In the genomic region with DNA sequence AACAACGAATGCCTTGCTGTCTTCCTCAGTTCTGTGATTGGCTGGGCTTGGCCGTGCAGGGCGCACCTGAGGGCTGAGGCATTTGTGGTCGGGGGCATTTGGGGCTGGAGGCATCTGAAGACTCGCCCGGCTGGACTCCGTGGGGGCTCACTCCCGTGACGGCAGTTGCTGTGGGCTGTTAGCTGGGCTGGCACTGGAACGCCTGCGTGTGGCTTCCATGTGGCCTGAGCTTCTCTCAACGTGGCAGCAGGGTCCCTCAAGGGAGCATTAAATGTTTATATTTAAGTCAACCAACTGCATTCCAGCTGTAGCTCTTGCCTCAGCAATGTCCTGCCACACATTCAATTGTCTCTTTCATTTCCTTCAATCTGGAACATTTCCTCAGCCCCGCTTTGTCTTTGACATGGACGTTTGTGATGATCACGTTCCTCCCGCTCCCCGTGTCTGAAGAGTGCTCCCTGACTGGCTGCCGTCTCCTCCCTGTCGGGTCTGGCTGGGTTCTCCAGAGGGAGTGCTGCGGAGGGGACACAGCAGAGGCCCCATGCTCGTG, we compare ENCODE assay signal across 14 cellular contexts. TPM values are rescaled to one million over a fixed set of nuclear protein-coding genes. Genes with fewer than 3 reads are reported as not detected.
DNase-seq lines count a peak whose midpoint lies in the region; ATAC-seq and TF ChIP-seq lines count a peak whose summit lies in the region.
"Had no signal": no experiment of that assay in that cellular context is flagged by ENCODE, and none has a peak within 500 bp of the region (broad histone marks: within the 10 kb centered on the region; RNA-seq: fewer than 3 reads in every experiment).

No MANE protein-coding gene starts in this region.

- H3K27ac Mint-ChIP-seq in endodermal cell, result peak overlapping the region; percentile 12
- peak overlapping the region in 2 of 6 donors; percentile 42 to 44 for H3K27ac Mint-ChIP-seq in naive B cell
- H3K27ac Mint-ChIP-seq: memory B cell; stimulated activated memory B cell treated with anti-CD40 and anti-IgM and Interleukin-4, amounts not matched to agents 10 μg/mL and 1 μg/mL and 100 μg/mL, for 72 hours had no signal

- H3K4me1 Mint-ChIP-seq in endodermal cell (no peaks in the 10 kb centered on the region), naive B cell (peaks cover 0 to 10% (median 7%) of the 10 kb centered on the region in 3 donors)
- H3K4me1 Mint-ChIP-seq: memory B cell; stimulated activated memory B cell treated with anti-CD40 and anti-IgM and Interleukin-4, amounts not matched to agents 10 μg/mL and 1 μg/mL and 100 μg/mL, for 72 hours had no signal

- intact Hi-C loops in A673 (cut with micrococcal nuclease; ENCODE audit: unreplicated experiment), result loop anchor here (10.0 kb wide), 1 partner anchor 318 kb away; no protein-coding TSS in a partner anchor

- CTCF ChIA-PET in A673 (lab: Charles Lee), result no interaction called here

- H3K4me3 Mint-ChIP-seq in endodermal cell (no peak overlapping the region), naive B cell (no peak overlapping the region)
- H3K4me3 Mint-ChIP-seq: memory B cell; stimulated activated memory B cell treated with anti-CD40 and anti-IgM and Interleukin-4, amounts not matched to agents 10 μg/mL and 1 μg/mL and 100 μg/mL, for 72 hours had no signal

- H3K36me3 ChIP-seq in A673 (ENCODE audit: insufficient read depth, low read length, poor library complexity, severe bottlenecking), result peaks cover 44% of the 10 kb centered on the region
- peaks cover 39% of the 10 kb centered on the region for H3K36me3 ChIP-seq in endodermal cell (ENCODE audit: control insufficient read depth, insufficient read depth, low read length)

- H3K27me3 Mint-ChIP-seq in endodermal cell (ENCODE audit: insufficient read depth) (peaks cover 1% of the 10 kb centered on the region), naive B cell (peaks cover 0 to under 1% (median 0%) of the 10 kb centered on the region in 3 donors)
- H3K27me3 Mint-ChIP-seq: memory B cell; stimulated activated memory B cell treated with anti-CD40 and anti-IgM and Interleukin-4, amounts not matched to agents 10 μg/mL and 1 μg/mL and 100 μg/mL, for 72 hours had no signal

- H3K27me3 ChIP-seq in A673 (replicated peaks; ENCODE audit: insufficient read depth, low read depth, low read length, poor library complexity) (no peaks in the 10 kb centered on the region), endodermal cell (ENCODE audit: control insufficient read depth, insufficient read depth, low read length, poor library complexity, severe bottlenecking) (no peaks in the 10 kb centered on the region)

- DNase-seq in A673 (ENCODE audit: low spot score), result peak; percentile 74
- DNase-seq in H4 (ENCODE audit: low spot score), result peak; percentile 87
- peak; percentile 50 for DNase-seq in endodermal cell
- no peak for DNase-seq in naive B cell
- DNase-seq in COR-L47 (lab: John Stamatoyannopoulos, UW), result no peak
- no peak for DNase-seq in NCI-H524 treated with DMSO at 0.1 percent for 48 hours (lab: John Stamatoyannopoulos, UW)
- no peak for DNase-seq in NCI-H2029 treated with DMSO at 0.1 percent for 48 hours (lab: John Stamatoyannopoulos, UW)
- DNase-seq: activated CD4-positive, alpha-beta T cell treated with anti-CD3 and anti-CD28 coated beads, Interleukin-2, amount 50 U/mL, for 48 hours; Calu3; SHP77 treated with DMSO at 0.1 percent for 48 hours had no signal

- peak overlapping the region; percentile 66 for H3K27ac ChIP-seq in A673 (ENCODE audit: low read depth, low read length, poor library complexity, severe bottlenecking)
- H3K27ac ChIP-seq in endodermal cell (ENCODE audit: low read depth, low read length), result peak overlapping the region; percentile 47

- WGBS in endodermal cell (ENCODE audit: insufficient coverage in 1 of 2, insufficient read length in 1 of 2), 2 experiments, result 92 to 93% methylated on average over 18 to 21 of the region's 21 CpGs

- H3K36me3 Mint-ChIP-seq in endodermal cell (ENCODE audit: low read depth), result peaks cover 39% of the 10 kb centered on the region
- H3K36me3 Mint-ChIP-seq in naive B cell, result peaks cover 7 to 19% of the 10 kb centered on the region in 2 donors

- ATAC-seq in naive B cell (ENCODE audit: low read depth in 2 of 2) (peak; percentile 14 to 16), HG03025 (IDR thresholded peaks at IDR 0.05; ENCODE audit: low FRiP score, unreplicated experiment) (no peak)
- ATAC-seq: stimulated activated memory B cell treated with anti-CD40 and anti-IgM and Interleukin-4, amounts not matched to agents 10 μg/mL and 1 μg/mL and 100 μg/mL, for 72 hours had no signal

- no peak for TF ChIP-seq CTCF in A673 (conservative IDR thresholded peaks at IDR 0.05; ENCODE audit: low read depth, low read length)
- TF ChIP-seq CTCF in endodermal cell (conservative IDR thresholded peaks at IDR 0.05), result no peak

- POLR2A ChIA-PET in A673 (lab: Charles Lee; ENCODE audit: low non-redundant PET), result no interaction called here

- peaks cover 31% of the 10 kb centered on the region for H3K4me1 ChIP-seq in A673 (ENCODE audit: insufficient read depth, low read length, poor library complexity, severe bottlenecking)
- H3K4me1 ChIP-seq in endodermal cell (ENCODE audit: control insufficient read depth, insufficient read depth, low read length), result no peaks in the 10 kb centered on the region

- H3K9ac ChIP-seq in endodermal cell (ENCODE audit: extremely low read depth, low read length, poor library complexity, severe bottlenecking), result no peak overlapping the region

- BruUV-seq in A673 (replicated peaks; lab: Mats Ljungman, UMichigan), result no TSS peak

- H3K4me3 ChIP-seq in A673 (ENCODE audit: low read depth, low read length, poor library complexity, severe bottlenecking) (no peak overlapping the region), endodermal cell (ENCODE audit: low read length) (no peak overlapping the region)

- H3K9me3 Mint-ChIP-seq in endodermal cell, result no peaks in the 10 kb centered on the region
- no peaks in the 10 kb centered on the region for H3K9me3 Mint-ChIP-seq in naive B cell
- H3K9me3 Mint-ChIP-seq: memory B cell had no signal

- H3K9me3 ChIP-seq in A673 (ENCODE audit: low read depth, low read length, poor library complexity, severe bottlenecking) (no peaks in the 10 kb centered on the region), endodermal cell (ENCODE audit: control insufficient read depth, low read length) (no peaks in the 10 kb centered on the region)

RNA-seq across cellular contexts. Expression of a gene that starts 21.0 kb away (rescaled TPM):
- 24.5 and 32.1 TPM in 2 replicates for total RNA-seq in A673 (2021)
- not detected in 2 replicates for total RNA-seq in H4 (2014; rRNA removed; shearing (Covaris generic))
- total RNA-seq in endodermal cell, result 10 to 100 TPM; 27.5 to 30.5 TPM
- polyA plus RNA-seq in endodermal cell (2013, experiment 1 of 2), result 22.6 TPM
- polyA plus RNA-seq in endodermal cell (2013, experiment 2 of 2), result 19.1 TPM
- polyA plus RNA-seq in naive B cell (ENCODE audit: low read depth in 6 of 6), result not detected
- total RNA-seq: Calu3 had no signal

RNA-seq across cellular contexts. Expression of a gene that starts 36.4 kb away (rescaled TPM):
- not detected in 2 replicates for total RNA-seq in A673 (2021)
- total RNA-seq in H4 (2014; rRNA removed; shearing (Covaris generic)), result not detected in 2 replicates
- under 1 TPM; 0.20 to 0.33 TPM for total RNA-seq in endodermal cell
- 3.0 TPM for polyA plus RNA-seq in endodermal cell (2013, experiment 1 of 2)
- 3.1 TPM for polyA plus RNA-seq in endodermal cell (2013, experiment 2 of 2)
- polyA plus RNA-seq in naive B cell (ENCODE audit: low read depth in 6 of 6), result not detected
- total RNA-seq: Calu3, epithelial cell of proximal tubule had no signal

RNA-seq across cellular contexts. Expression of a gene that starts 45.4 kb away (rescaled TPM):
- total RNA-seq in A673 (2021) (157 and 164 TPM in 2 replicates), endodermal cell (100 to 1,000 TPM; 101 to 112 TPM)
- total RNA-seq in H4 (2014; rRNA removed; shearing (Covaris generic)), result 48.7 and 59.1 TPM in 2 replicates
- 81.4 TPM for polyA plus RNA-seq in endodermal cell (2013, experiment 1 of 2)
- 84.3 TPM for polyA plus RNA-seq in endodermal cell (2013, experiment 2 of 2)
- polyA plus RNA-seq in naive B cell (ENCODE audit: low read depth in 6 of 6), result 10 to 100 TPM; 14.5 to 26.6 (median 19.7) TPM

Comparison
In these comparisons a context has a peak if more than half of its experiments do, and no peak if none do; other contexts are left out.
1. DNase-seq: peak in A673 (single experiment), H4 (single experiment) and endodermal cell (single experiment); none in naive B cell (single experiment), COR-L47 (single experiment), NCI-H524 treated with DMSO at 0.1 percent for 48 hours (single experiment) and NCI-H2029 treated with DMSO at 0.1 percent for 48 hours (single experiment).
2. RNA of a gene that starts 21.0 kb away (total RNA-seq): 27.5 to 30.5 TPM in endodermal cell and 24.5 to 32.1 TPM in A673; not detected in H4; every median in the first group is over 10 times any median in the second.